In genomic region chr2:96556441-96557330, GRCh38 we compare ENCODE assay signal across 8 cellular contexts. TPM values are rescaled to one million over a fixed set of nuclear protein-coding genes. Genes with fewer than 3 reads are reported as not detected.
DNase-seq lines count a peak whose midpoint lies in the region; ATAC-seq and TF ChIP-seq lines count a peak whose summit lies in the region.

No MANE protein-coding gene starts in this region.

- ATAC-seq in right lobe of liver: peak; percentile 44 to 84 (median 65)
- no peak for ATAC-seq in GM18870 (IDR thresholded peaks at IDR 0.05; ENCODE audit: unreplicated experiment)

- no peak for TF ChIP-seq CTCF in AG10803 (conservative IDR thresholded peaks at IDR 0.05; ENCODE audit: low read length)
- TF ChIP-seq CTCF in right lobe of liver (IDR thresholded peaks at IDR 0.05): no peak
- TF ChIP-seq CTCF in tibial nerve (IDR thresholded peaks at IDR 0.05): no peak

- no peak for TF ChIP-seq EP300 in tibial nerve (IDR thresholded peaks at IDR 0.05)

- H3K4me1 ChIP-seq in right lobe of liver: peaks cover 0 to 12% (median 1%) of the 10 kb centered on the region in 4 donors
- peaks cover 0 to 12% (median 8%) of the 10 kb centered on the region in 4 donors for H3K4me1 ChIP-seq in tibial nerve

- WGBS in right lobe of liver (ENCODE audit: insufficient coverage, low coverage, low lambda C conversion rate, missing lambda C conversion rate): 46% methylated on average over 8 of the region's 16 CpGs
- WGBS in tibial nerve, 2 donors: 79 to 80% methylated on average over 15 to 16 of the region's 16 CpGs

- intact Hi-C loops in activated T-helper 2 cell treated with anti-CD3 and anti-CD28 coated beads, Interferon-gamma antibody, Interleukin-2, Interleukin-4, amounts not matched to agents 10 μg/mL and 5 μg/mL and 100 μg/mL, durations not matched to agents 14 hours and 24 hours and 36 hours (cut with micrococcal nuclease): loop anchor here (10.0 kb wide), 1 partner anchor 82 kb away; no protein-coding TSS in a partner anchor
- intact Hi-C loops in right lobe of liver (cut with DNase I): no loop called here

- H3K9me3 Mint-ChIP-seq in activated T-helper 2 cell treated with anti-CD3 and anti-CD28 coated beads, Interferon-gamma antibody, Interleukin-2, Interleukin-4, amounts not matched to agents 10 μg/mL and 5 μg/mL and 100 μg/mL, durations not matched to agents 14 hours and 24 hours and 36 hours: no peaks in the 10 kb centered on the region

- no peaks in the 10 kb centered on the region for H3K27me3 ChIP-seq in right lobe of liver
- H3K27me3 ChIP-seq in tibial nerve: no peaks in the 10 kb centered on the region

- H3K36me3 Mint-ChIP-seq in activated T-helper 2 cell treated with anti-CD3 and anti-CD28 coated beads, Interferon-gamma antibody, Interleukin-2, Interleukin-4, amounts not matched to agents 10 μg/mL and 5 μg/mL and 100 μg/mL, durations not matched to agents 14 hours and 24 hours and 36 hours (ENCODE audit: low read depth): peaks cover 8% of the 10 kb centered on the region

- H3K27ac Mint-ChIP-seq in activated T-helper 2 cell treated with anti-CD3 and anti-CD28 coated beads, Interferon-gamma antibody, Interleukin-2, Interleukin-4, amounts not matched to agents 10 μg/mL and 5 μg/mL and 100 μg/mL, durations not matched to agents 14 hours and 24 hours and 36 hours: peak overlapping the region; percentile 13

- H3K4me3 ChIP-seq in AG10803 (ENCODE audit: low read length) (no peak overlapping the region), right lobe of liver (no peak overlapping the region), tibial nerve (no peak overlapping the region)

- TF ChIP-seq POLR2A in right lobe of liver (IDR thresholded peaks at IDR 0.05): no peak
- no peak for TF ChIP-seq POLR2A in tibial nerve (IDR thresholded peaks at IDR 0.05)

- H3K36me3 ChIP-seq in right lobe of liver (peaks cover 0 to 1% (median 0%) of the 10 kb centered on the region in 4 donors), tibial nerve (peaks cover 0 to 18% (median 0%) of the 10 kb centered on the region in 3 donors)

- DNase-seq in AG10803 (ENCODE audit: low read depth) (peak; percentile 73), LoVo (ENCODE audit: low spot score) (peak; percentile 93), right lobe of liver (peak in 1 of 3 donors; percentile 77), NCI-H2171 treated with DMSO at 0.1 percent for 48 hours (lab: John Stamatoyannopoulos, UW) (no peak), Kasumi-1 (lab: John Stamatoyannopoulos, UW) (no peak), tibial nerve (ENCODE audit: low spot score in 2 of 2) (no peak)
- no peak for DNase-seq in activated T-helper 2 cell treated with anti-CD3 and anti-CD28 coated beads, Interferon-gamma antibody, Interleukin-2, Interleukin-4, amounts not matched to agents 10 μg/mL and 5 μg/mL and 100 μg/mL, durations not matched to agents 14 hours and 24 hours and 36 hours (ENCODE audit: low spot score)

- H3K9me3 ChIP-seq in right lobe of liver (no peaks in the 10 kb centered on the region), tibial nerve (no peaks in the 10 kb centered on the region)

- H3K27ac ChIP-seq in right lobe of liver (no peak overlapping the region), tibial nerve (no peak overlapping the region)

- H3K4me1 Mint-ChIP-seq in activated T-helper 2 cell treated with anti-CD3 and anti-CD28 coated beads, Interferon-gamma antibody, Interleukin-2, Interleukin-4, amounts not matched to agents 10 μg/mL and 5 μg/mL and 100 μg/mL, durations not matched to agents 14 hours and 24 hours and 36 hours (ENCODE audit: low read depth): peaks cover 19% of the 10 kb centered on the region

- no peak overlapping the region for H3K4me3 Mint-ChIP-seq in activated T-helper 2 cell treated with anti-CD3 and anti-CD28 coated beads, Interferon-gamma antibody, Interleukin-2, Interleukin-4, amounts not matched to agents 10 μg/mL and 5 μg/mL and 100 μg/mL, durations not matched to agents 14 hours and 24 hours and 36 hours (ENCODE audit: low read depth)

- H3K27me3 Mint-ChIP-seq in activated T-helper 2 cell treated with anti-CD3 and anti-CD28 coated beads, Interferon-gamma antibody, Interleukin-2, Interleukin-4, amounts not matched to agents 10 μg/mL and 5 μg/mL and 100 μg/mL, durations not matched to agents 14 hours and 24 hours and 36 hours (ENCODE audit: low read depth): no peaks in the 10 kb centered on the region

RNA-seq across cellular contexts. Expression of gene ARID5A, which starts 20.1 kb away (rescaled TPM):
- 164 and 170 TPM in 2 replicates for total RNA-seq in activated T-helper 2 cell treated with anti-CD3 and anti-CD28 coated beads, Interferon-gamma antibody, Interleukin-2, Interleukin-4, amounts not matched to agents 10 μg/mL and 5 μg/mL and 100 μg/mL, durations not matched to agents 14 hours and 24 hours and 36 hours
- 10 to 100 TPM; 13.2 to 23.1 (median 16.9) TPM for total RNA-seq in right lobe of liver
- total RNA-seq in tibial nerve: 10 to 100 TPM; 23.8 to 56.4 (median 40.3) TPM

RNA-seq across cellular contexts. Expression of gene NEURL3, which starts 51.5 kb away (rescaled TPM):
- 0.16 and 0.52 TPM in 2 replicates for total RNA-seq in activated T-helper 2 cell treated with anti-CD3 and anti-CD28 coated beads, Interferon-gamma antibody, Interleukin-2, Interleukin-4, amounts not matched to agents 10 μg/mL and 5 μg/mL and 100 μg/mL, durations not matched to agents 14 hours and 24 hours and 36 hours
- total RNA-seq in right lobe of liver (1 to 10 TPM in 3 of 6 experiments, under 1 TPM in 3; 0.23 to 3.0 (median 1.4) TPM), tibial nerve (1 to 10 TPM in 1 of 4 donors, not detected in 3; 1.5 TPM)

Comparison
In these comparisons a context has a peak if more than half of its experiments do, and no peak if none do; other contexts are left out.
1. DNase-seq: peak in AG10803 (single experiment) and LoVo (single experiment); none in activated T-helper 2 cell treated with anti-CD3 and anti-CD28 coated beads, Interferon-gamma antibody, Interleukin-2, Interleukin-4, amounts not matched to agents 10 μg/mL and 5 μg/mL and 100 μg/mL, durations not matched to agents 14 hours and 24 hours and 36 hours (single experiment), NCI-H2171 treated with DMSO at 0.1 percent for 48 hours (single experiment), Kasumi-1 (0 of 2) and tibial nerve (0 of 2).